ENCODE assay signal across 1 cellular context in the genomic region with DNA sequence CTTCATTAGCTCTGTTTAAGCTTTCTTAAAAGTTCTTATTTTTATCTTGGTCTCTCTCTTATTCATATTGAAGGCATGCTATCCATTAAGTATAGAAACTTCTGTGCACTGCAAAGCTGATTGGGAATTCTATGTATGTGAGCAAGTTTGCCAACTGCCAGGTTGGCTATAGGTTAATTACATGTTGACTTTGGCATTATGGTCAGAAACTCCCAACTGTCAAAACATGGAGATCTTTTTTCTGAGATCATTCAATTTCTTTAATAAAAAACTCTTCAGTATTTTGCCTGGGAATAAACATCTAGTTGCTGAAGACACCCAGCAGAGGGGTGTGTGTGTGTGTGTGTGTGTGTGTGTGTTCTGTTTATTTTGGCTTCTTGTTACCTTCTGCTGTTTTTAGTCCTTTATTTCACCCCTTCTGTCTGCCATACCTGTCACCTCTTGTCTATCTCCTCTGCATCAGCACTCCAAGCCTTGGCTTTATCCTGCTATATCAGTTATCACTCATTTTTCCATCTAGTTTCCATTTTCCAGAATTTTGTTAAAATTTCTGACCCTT.
TF ChIP-seq lines count a peak whose summit lies in the region.

No MANE protein-coding gene starts in this region.

TF ChIP-seq in WTC11, 78 proteins besides CTCF, POLR2A, EP300 and RAD21:
- TF ChIP-seq, protein P1, sequence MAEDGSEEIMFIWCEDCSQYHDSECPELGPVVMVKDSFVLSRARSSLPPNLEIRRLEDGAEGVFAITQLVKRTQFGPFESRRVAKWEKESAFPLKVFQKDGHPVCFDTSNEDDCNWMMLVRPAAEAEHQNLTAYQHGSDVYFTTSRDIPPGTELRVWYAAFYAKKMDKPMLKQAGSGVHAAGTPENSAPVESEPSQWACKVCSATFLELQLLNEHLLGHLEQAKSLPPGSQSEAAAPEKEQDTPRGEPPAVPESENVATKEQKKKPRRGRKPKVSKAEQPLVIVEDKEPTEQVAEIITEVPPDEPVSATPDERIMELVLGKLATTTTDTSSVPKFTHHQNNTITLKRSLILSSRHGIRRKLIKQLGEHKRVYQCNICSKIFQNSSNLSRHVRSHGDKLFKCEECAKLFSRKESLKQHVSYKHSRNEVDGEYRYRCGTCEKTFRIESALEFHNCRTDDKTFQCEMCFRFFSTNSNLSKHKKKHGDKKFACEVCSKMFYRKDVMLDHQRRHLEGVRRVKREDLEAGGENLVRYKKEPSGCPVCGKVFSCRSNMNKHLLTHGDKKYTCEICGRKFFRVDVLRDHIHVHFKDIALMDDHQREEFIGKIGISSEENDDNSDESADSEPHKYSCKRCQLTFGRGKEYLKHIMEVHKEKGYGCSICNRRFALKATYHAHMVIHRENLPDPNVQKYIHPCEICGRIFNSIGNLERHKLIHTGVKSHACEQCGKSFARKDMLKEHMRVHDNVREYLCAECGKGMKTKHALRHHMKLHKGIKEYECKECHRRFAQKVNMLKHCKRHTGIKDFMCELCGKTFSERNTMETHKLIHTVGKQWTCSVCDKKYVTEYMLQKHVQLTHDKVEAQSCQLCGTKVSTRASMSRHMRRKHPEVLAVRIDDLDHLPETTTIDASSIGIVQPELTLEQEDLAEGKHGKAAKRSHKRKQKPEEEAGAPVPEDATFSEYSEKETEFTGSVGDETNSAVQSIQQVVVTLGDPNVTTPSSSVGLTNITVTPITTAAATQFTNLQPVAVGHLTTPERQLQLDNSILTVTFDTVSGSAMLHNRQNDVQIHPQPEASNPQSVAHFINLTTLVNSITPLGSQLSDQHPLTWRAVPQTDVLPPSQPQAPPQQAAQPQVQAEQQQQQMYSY (CRISPR knock-in tag; IDR thresholded peaks at IDR 0.05): no peak
- TF ChIP-seq SMAD3 (CRISPR knock-in tag; IDR thresholded peaks at IDR 0.05; ENCODE audit: borderline replicate concordance) (no peak), ZBTB21 (CRISPR knock-in tag; IDR thresholded peaks at IDR 0.05; ENCODE audit: borderline replicate concordance) (no peak), NR1H2 (CRISPR knock-in tag; IDR thresholded peaks at IDR 0.05) (no peak), PRRX2 (CRISPR knock-in tag; IDR thresholded peaks at IDR 0.05) (no peak), ZNF423 (CRISPR knock-in tag; IDR thresholded peaks at IDR 0.05) (no peak), KAT7 (CRISPR knock-in tag; IDR thresholded peaks at IDR 0.05; ENCODE audit: borderline replicate concordance) (no peak), ZNF121 (CRISPR knock-in tag; IDR thresholded peaks at IDR 0.05) (no peak), ZNF416 (CRISPR knock-in tag; IDR thresholded peaks at IDR 0.05) (no peak), JUN (CRISPR knock-in tag; IDR thresholded peaks at IDR 0.05) (no peak), TCF7 (CRISPR knock-in tag; IDR thresholded peaks at IDR 0.05; ENCODE audit: low read depth) (no peak), ETV6 (CRISPR knock-in tag; IDR thresholded peaks at IDR 0.05) (no peak)
- TF ChIP-seq, protein P2, sequence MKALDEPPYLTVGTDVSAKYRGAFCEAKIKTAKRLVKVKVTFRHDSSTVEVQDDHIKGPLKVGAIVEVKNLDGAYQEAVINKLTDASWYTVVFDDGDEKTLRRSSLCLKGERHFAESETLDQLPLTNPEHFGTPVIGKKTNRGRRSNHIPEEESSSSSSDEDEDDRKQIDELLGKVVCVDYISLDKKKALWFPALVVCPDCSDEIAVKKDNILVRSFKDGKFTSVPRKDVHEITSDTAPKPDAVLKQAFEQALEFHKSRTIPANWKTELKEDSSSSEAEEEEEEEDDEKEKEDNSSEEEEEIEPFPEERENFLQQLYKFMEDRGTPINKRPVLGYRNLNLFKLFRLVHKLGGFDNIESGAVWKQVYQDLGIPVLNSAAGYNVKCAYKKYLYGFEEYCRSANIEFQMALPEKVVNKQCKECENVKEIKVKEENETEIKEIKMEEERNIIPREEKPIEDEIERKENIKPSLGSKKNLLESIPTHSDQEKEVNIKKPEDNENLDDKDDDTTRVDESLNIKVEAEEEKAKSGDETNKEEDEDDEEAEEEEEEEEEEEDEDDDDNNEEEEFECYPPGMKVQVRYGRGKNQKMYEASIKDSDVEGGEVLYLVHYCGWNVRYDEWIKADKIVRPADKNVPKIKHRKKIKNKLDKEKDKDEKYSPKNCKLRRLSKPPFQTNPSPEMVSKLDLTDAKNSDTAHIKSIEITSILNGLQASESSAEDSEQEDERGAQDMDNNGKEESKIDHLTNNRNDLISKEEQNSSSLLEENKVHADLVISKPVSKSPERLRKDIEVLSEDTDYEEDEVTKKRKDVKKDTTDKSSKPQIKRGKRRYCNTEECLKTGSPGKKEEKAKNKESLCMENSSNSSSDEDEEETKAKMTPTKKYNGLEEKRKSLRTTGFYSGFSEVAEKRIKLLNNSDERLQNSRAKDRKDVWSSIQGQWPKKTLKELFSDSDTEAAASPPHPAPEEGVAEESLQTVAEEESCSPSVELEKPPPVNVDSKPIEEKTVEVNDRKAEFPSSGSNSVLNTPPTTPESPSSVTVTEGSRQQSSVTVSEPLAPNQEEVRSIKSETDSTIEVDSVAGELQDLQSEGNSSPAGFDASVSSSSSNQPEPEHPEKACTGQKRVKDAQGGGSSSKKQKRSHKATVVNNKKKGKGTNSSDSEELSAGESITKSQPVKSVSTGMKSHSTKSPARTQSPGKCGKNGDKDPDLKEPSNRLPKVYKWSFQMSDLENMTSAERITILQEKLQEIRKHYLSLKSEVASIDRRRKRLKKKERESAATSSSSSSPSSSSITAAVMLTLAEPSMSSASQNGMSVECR (CRISPR knock-in tag; IDR thresholded peaks at IDR 0.05; ENCODE audit: borderline replicate concordance): no peak
- TF ChIP-seq, protein P3, sequence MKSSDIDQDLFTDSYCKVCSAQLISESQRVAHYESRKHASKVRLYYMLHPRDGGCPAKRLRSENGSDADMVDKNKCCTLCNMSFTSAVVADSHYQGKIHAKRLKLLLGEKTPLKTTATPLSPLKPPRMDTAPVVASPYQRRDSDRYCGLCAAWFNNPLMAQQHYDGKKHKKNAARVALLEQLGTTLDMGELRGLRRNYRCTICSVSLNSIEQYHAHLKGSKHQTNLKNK (CRISPR knock-in tag; IDR thresholded peaks at IDR 0.05): no peak
